8 cellular contexts compared by ENCODE assay signal in the genomic region with DNA sequence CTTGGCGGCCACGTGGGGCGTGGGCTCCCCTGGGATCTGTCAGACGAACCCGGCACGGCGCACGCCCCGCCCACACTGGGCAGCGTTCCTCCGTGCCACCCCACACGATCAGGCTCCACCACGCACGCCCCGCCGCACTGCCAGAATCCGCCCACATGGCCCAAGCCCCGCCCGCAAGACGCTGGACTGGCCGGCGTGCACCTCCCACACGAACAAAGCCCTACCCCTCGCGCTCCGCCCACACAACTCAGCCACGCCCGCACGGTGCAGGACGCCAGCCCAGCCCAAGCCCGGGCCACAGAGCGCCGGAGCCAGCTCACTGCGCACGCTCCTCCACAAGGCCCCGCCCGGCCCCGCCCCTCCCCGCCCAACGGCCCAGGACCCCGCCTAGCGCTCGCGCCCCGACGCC. TPM values are rescaled to one million over a fixed set of nuclear protein-coding genes. Genes with fewer than 3 reads are reported as not detected.
DNase-seq lines count a peak whose midpoint lies in the region; ATAC-seq and TF ChIP-seq lines count a peak whose summit lies in the region.

No MANE protein-coding gene starts in this region.

- DNase-seq in GM04504 (ENCODE audit: low read depth) (peak; percentile 98), HCEC 1CT (peak; percentile 99), RKO (ENCODE audit: low spot score) (peak; percentile 96), amniotic stem cell (lab: John Stamatoyannopoulos, UW) (peak; percentile 98), heart right ventricle (peak; percentile 99 to 100), trophoblast cell (peak; percentile 99), HEK293T (ENCODE audit: extremely low spot score) (no peak)

- H3K79me2 ChIP-seq in Loucy (ENCODE audit: insufficient read depth, low read length): peaks cover 52% of the 10 kb centered on the region
- H3K79me2 ChIP-seq in trophoblast cell (ENCODE audit: control insufficient read depth, insufficient read depth, low read length, poor library complexity): peaks cover 5% of the 10 kb centered on the region

- H3K4me3 ChIP-seq in Loucy (ENCODE audit: low read length, poor library complexity, severe bottlenecking) (peak overlapping the region; percentile 75), heart right ventricle (peak overlapping the region in 9 of 10 donors; percentile 64 to 93 (median 80)), trophoblast cell (ENCODE audit: low read depth, low read length) (peak overlapping the region; percentile 91)

- H2BK5ac ChIP-seq in trophoblast cell (ENCODE audit: low read depth, low read length, poor library complexity): no peak overlapping the region

- peaks cover 10% of the 10 kb centered on the region for H3K79me1 ChIP-seq in trophoblast cell (ENCODE audit: low read length)

- ATAC-seq in heart right ventricle: peak; percentile 92 to 97 (median 93)

- H3K36me3 ChIP-seq in Loucy (ENCODE audit: insufficient read depth, low read length): peaks cover 14% of the 10 kb centered on the region; the same call in 1 of the 2 replicates
- peaks cover 0 to 25% (median 6%) of the 10 kb centered on the region in 9 donors for H3K36me3 ChIP-seq in heart right ventricle
- H3K36me3 ChIP-seq in trophoblast cell (ENCODE audit: control insufficient read depth in 1 of 2, insufficient read depth in 2 of 2, low read length in 2 of 2): peaks cover 10 to 11% of the 10 kb centered on the region in 2 experiments

- WGBS in heart right ventricle, 2 donors: 1% methylated on average over 38 to 46 of the region's 46 CpGs
- WGBS in trophoblast cell (ENCODE audit: extremely low coverage, insufficient coverage, insufficient read length): no CpG with 5 or more reads among the region's 46 CpGs

- H3K27ac ChIP-seq in heart right ventricle: peak overlapping the region in 8 of 10 donors; percentile 16 to 100 (median 98)
- H3K27ac ChIP-seq in trophoblast cell (ENCODE audit: low read depth, low read length): peak overlapping the region; percentile 35

- TF ChIP-seq CTCF in Loucy (conservative IDR thresholded peaks at IDR 0.05; ENCODE audit: low read length) (no peak), heart right ventricle (IDR thresholded peaks at IDR 0.05) (no peak)

- H2AFZ ChIP-seq in Loucy (ENCODE audit: low read length): no peak overlapping the region; the same call in 1 of the 2 replicates
- peak overlapping the region; percentile 38 for H2AFZ ChIP-seq in trophoblast cell (ENCODE audit: insufficient read depth, low read length, poor library complexity)

- H4K12ac ChIP-seq in trophoblast cell (ENCODE audit: low read depth, low read length): no peak overlapping the region

- H4K20me1 ChIP-seq in Loucy (ENCODE audit: insufficient read depth, low read length, poor library complexity, severe bottlenecking): peaks cover 34% of the 10 kb centered on the region

- H3K14ac ChIP-seq in trophoblast cell (ENCODE audit: low read length): peak overlapping the region; percentile 21

- H3K4me2 ChIP-seq in Loucy (ENCODE audit: low read depth, low read length, poor library complexity, severe bottlenecking) (peak overlapping the region; percentile 87), trophoblast cell (ENCODE audit: low read length) (peak overlapping the region; percentile 97)

- no peak overlapping the region for H4K91ac ChIP-seq in trophoblast cell (ENCODE audit: low read depth, low read length)

- no peak overlapping the region for H3K23ac ChIP-seq in trophoblast cell (ENCODE audit: low read length)

- H3K4ac ChIP-seq in trophoblast cell (ENCODE audit: low read depth, low read length): peak overlapping the region; percentile 7

- CTCF ChIA-PET in HEK293T (lab: Yijun Ruan, JAX): no interaction called here

- no peak overlapping the region for H2BK120ac ChIP-seq in trophoblast cell (ENCODE audit: insufficient read depth, low read length, poor library complexity)

- intact Hi-C loops in heart right ventricle (cut with DNase I): no loop called here

- H2BK12ac ChIP-seq in trophoblast cell (ENCODE audit: low read length): no peak overlapping the region

- no peaks in the 10 kb centered on the region for H3K9me2 ChIP-seq in Loucy (replicated peaks; ENCODE audit: low read depth, low read length)

- no peaks in the 10 kb centered on the region for H3K9me3 ChIP-seq in Loucy (ENCODE audit: insufficient read depth, low read depth, low read length)
- no peaks in the 10 kb centered on the region for H3K9me3 ChIP-seq in heart right ventricle
- H3K9me3 ChIP-seq in trophoblast cell (ENCODE audit: insufficient read depth, low read depth, low read length): peaks cover 1% of the 10 kb centered on the region

- H3K18ac ChIP-seq in trophoblast cell (ENCODE audit: low read length): peak overlapping the region; percentile 18

- H3K27me3 ChIP-seq in Loucy (ENCODE audit: insufficient read depth, low read length, poor library complexity, severe bottlenecking): no peaks in the 10 kb centered on the region
- no peaks in the 10 kb centered on the region for H3K27me3 ChIP-seq in heart right ventricle
- no peaks in the 10 kb centered on the region for H3K27me3 ChIP-seq in trophoblast cell (ENCODE audit: insufficient read depth, low read length)

- no peaks in the 10 kb centered on the region for H3F3A ChIP-seq in Loucy (ENCODE audit: low read depth)

- peaks cover 30% of the 10 kb centered on the region for H3K4me1 ChIP-seq in Loucy (ENCODE audit: insufficient read depth, low read length, poor library complexity, severe bottlenecking)
- peaks cover 0 to 32% (median 10%) of the 10 kb centered on the region in 9 donors for H3K4me1 ChIP-seq in heart right ventricle
- H3K4me1 ChIP-seq in trophoblast cell (ENCODE audit: control insufficient read depth in 1 of 2, insufficient read depth in 2 of 2, low read length in 2 of 2): peaks cover 10 to 11% of the 10 kb centered on the region in 2 experiments

- no peak overlapping the region for H4K8ac ChIP-seq in trophoblast cell (ENCODE audit: low read depth, low read length)

- no peak overlapping the region for H2AK5ac ChIP-seq in trophoblast cell (ENCODE audit: low read length)

- peak overlapping the region; percentile 50 for H3K9ac ChIP-seq in Loucy (ENCODE audit: low read depth, low read length, poor library complexity, severe bottlenecking)
- peak overlapping the region; percentile 52 for H3K9ac ChIP-seq in trophoblast cell (ENCODE audit: low read length)

- POLR2A ChIA-PET in HEK293T (lab: Yijun Ruan, JAX): interaction anchor here (1.0 kb wide), 2 partner anchors 14 to 108 kb away, joined by 3 to 4 read pairs; no protein-coding TSS in a partner anchor

TF ChIP-seq in HEK293T, 16 proteins besides CTCF, POLR2A, EP300 and RAD21:
- TF ChIP-seq LEF1 (IDR thresholded peaks at IDR 0.05; ENCODE audit: borderline replicate concordance) (no peak), TARDBP (IDR thresholded peaks at IDR 0.05) (no peak), CTBP1 (IDR thresholded peaks at IDR 0.05; ENCODE audit: borderline replicate concordance) (no peak), HDGF (IDR thresholded peaks at IDR 0.05; ENCODE audit: borderline replicate concordance) (no peak), SUZ12 (IDR thresholded peaks at IDR 0.05) (no peak)
- TF ChIP-seq, protein P1, sequence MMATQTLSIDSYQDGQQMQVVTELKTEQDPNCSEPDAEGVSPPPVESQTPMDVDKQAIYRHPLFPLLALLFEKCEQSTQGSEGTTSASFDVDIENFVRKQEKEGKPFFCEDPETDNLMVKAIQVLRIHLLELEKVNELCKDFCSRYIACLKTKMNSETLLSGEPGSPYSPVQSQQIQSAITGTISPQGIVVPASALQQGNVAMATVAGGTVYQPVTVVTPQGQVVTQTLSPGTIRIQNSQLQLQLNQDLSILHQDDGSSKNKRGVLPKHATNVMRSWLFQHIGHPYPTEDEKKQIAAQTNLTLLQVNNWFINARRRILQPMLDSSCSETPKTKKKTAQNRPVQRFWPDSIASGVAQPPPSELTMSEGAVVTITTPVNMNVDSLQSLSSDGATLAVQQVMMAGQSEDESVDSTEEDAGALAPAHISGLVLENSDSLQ (IDR thresholded peaks at IDR 0.05): no peak

RNA-seq across cellular contexts. Expression of a gene that starts 0.6 kb away (rescaled TPM):
- 10 to 100 TPM; 10.1 to 13.4 (median 12.2) TPM for total RNA-seq in heart right ventricle
- 10 to 100 TPM; 10.2 to 21.9 TPM for polyA plus RNA-seq in heart right ventricle
- polyA plus RNA-seq in trophoblast cell (2013): 19.0 and 19.9 TPM in 2 replicates
